ENCODE assay signal across 36 cellular contexts in the genomic region with DNA sequence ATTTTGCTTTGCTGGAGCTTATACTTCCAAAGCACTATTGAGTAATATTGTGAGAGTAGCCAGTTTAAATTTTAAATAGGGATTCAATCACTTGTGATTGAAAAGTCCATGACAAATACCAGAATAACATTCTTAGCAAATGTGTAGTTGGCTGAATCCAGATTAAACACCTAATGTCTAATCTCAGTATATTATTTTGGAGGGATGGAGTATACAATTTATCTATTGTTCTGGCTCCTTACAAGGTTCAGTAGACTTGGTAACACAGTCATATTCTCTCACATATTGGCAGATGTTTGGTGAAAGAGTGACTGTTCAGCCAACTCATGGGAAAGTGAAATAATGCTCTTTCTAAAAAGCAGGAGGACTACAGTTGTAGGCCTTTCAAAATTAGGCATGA. TPM values are rescaled to one million over a fixed set of nuclear protein-coding genes. Genes with fewer than 3 reads are reported as not detected.
"Had no signal": no experiment of that assay in that cellular context is flagged by ENCODE, and none has a peak within 500 bp of the region (broad histone marks: within the 10 kb centered on the region; RNA-seq: fewer than 3 reads in every experiment).

No MANE protein-coding gene starts in this region.

- ATAC-seq: activated CD8-positive, alpha-beta T cell treated with anti-CD3 and anti-CD28 coated beads for 36 hours; activated T-cell treated with anti-CD3 and anti-CD28 coated beads, Interleukin-2, amount 50 U/mL, for 72 hours; activated T-helper 17 cell treated with anti-CD3 and anti-CD28 coated beads, Interleukin-2, amount 50 U/mL, for 72 hours had no signal

- H3K36me3 ChIP-seq: brain microvascular endothelial cell had no signal

- H3K4me2 ChIP-seq: PC-9 had no signal

- DNase-seq: activated B cell treated with CpG ODN at 0.5 μM for 24 hours; activated CD4-positive, alpha-beta T cell treated with anti-CD3 and anti-CD28 coated beads, Interleukin-2, amount 10 ng/mL, durations not matched to agents 24 days and 14 days; activated CD4-positive, alpha-beta T cell treated with anti-CD3 and anti-CD28 coated beads, Interleukin-2, amount 50 U/mL, for 4 hours; activated CD4-positive, CD25-positive, alpha-beta regulatory T cell treated with anti-CD3 and anti-CD28 coated beads, Interleukin-2, amount 50 U/mL, for 72 hours; activated CD8-positive, alpha-beta T cell treated with anti-CD3 and anti-CD28 coated beads for 36 hours; activated effector memory CD4-positive, alpha-beta T cell treated with anti-CD3 and anti-CD28 coated beads, Interleukin-2, amount 50 U/mL, for 16 hours; activated naive CD4-positive, alpha-beta T cell; activated naive CD4-positive, alpha-beta T cell treated with anti-CD3 and anti-CD28 coated beads, Interleukin-2, amount 50 U/mL, for 16 hours; activated naive CD8-positive, alpha-beta T cell treated with anti-CD3 and anti-CD28 coated beads for 36 hours; activated T-cell treated with anti-CD3 and anti-CD28 coated beads, Interleukin-2, amount 50 U/mL, for 1 hour; activated T-cell treated with anti-CD3 and anti-CD28 coated beads, Interleukin-2, amount 50 U/mL, for 72 hours; amniotic stem cell; aorta; brain microvascular endothelial cell; central memory CD4-positive, alpha-beta T cell; NCI-H1092 treated with DMSO at 0.1 percent for 48 hours; NCI-H1417; NCI-H146; NCI-H187; NCI-H2029 treated with DMSO at 0.1 percent for 48 hours; NCI-H2107; NCI-H2171; NCI-H510A; NCI-H526; NCI-H748 treated with DMSO at 0.1 percent for 48 hours; NK-92 treated with Interleukin-12 subunit alpha and Interleukin-12 subunit beta, amount 100 ng/mL, for 24 hours; Right ventricle myocardium superior; SW 1271; T-helper 1 cell; T-helper 9 cell had no signal

- H3K27me3 ChIP-seq: brain microvascular endothelial cell had no signal

- H3K27ac ChIP-seq: brain microvascular endothelial cell, PC-9, VCaP had no signal

- H2AFZ ChIP-seq: PC-9 had no signal

- H3K4me3 ChIP-seq: PC-9 had no signal

RNA-seq across cellular contexts. Expression of a gene that starts 2.2 kb away (rescaled TPM):
- total RNA-seq: activated B cell treated with CpG ODN at 0.5 μM for 24 hours; activated CD4-positive, alpha-beta T cell treated with anti-CD3 and anti-CD28 coated beads, Interleukin-2, amount 10 ng/mL, durations not matched to agents 24 days and 14 days; activated CD8-positive, alpha-beta memory T cell treated with anti-CD3 and anti-CD28 coated beads for 36 hours; activated CD8-positive, alpha-beta T cell treated with anti-CD3 and anti-CD28 coated beads for 36 hours; activated naive CD8-positive, alpha-beta T cell treated with anti-CD3 and anti-CD28 coated beads for 36 hours; activated T-cell treated with anti-CD3 and anti-CD28 coated beads, Interleukin-2, amount 50 U/mL, for 72 hours; aorta; cerebellum; PC-9; Right ventricle myocardium superior had no signal
- polyA plus RNA-seq: aorta had no signal

RNA-seq across cellular contexts. Expression of a gene that starts 7.8 kb away (rescaled TPM):
- total RNA-seq: activated B cell treated with CpG ODN at 0.5 μM for 24 hours; activated CD4-positive, alpha-beta T cell treated with anti-CD3 and anti-CD28 coated beads, Interleukin-2, amount 10 ng/mL, durations not matched to agents 24 days and 14 days; activated CD8-positive, alpha-beta memory T cell treated with anti-CD3 and anti-CD28 coated beads for 36 hours; activated CD8-positive, alpha-beta T cell treated with anti-CD3 and anti-CD28 coated beads for 36 hours; activated naive CD8-positive, alpha-beta T cell treated with anti-CD3 and anti-CD28 coated beads for 36 hours; activated T-cell treated with anti-CD3 and anti-CD28 coated beads, Interleukin-2, amount 50 U/mL, for 72 hours; activated T-helper 17 cell treated with anti-CD3 and anti-CD28 coated beads, Interleukin-2, amount 50 U/mL, for 72 hours; aorta; cerebellum; M059J; Right ventricle myocardium superior had no signal

RNA-seq across cellular contexts. Expression of a gene that starts 18.8 kb away (rescaled TPM):
- total RNA-seq: activated B cell treated with CpG ODN at 0.5 μM for 24 hours; activated CD4-positive, alpha-beta T cell treated with anti-CD3 and anti-CD28 coated beads, Interleukin-2, amount 10 ng/mL, durations not matched to agents 24 days and 14 days; activated CD8-positive, alpha-beta memory T cell treated with anti-CD3 and anti-CD28 coated beads for 36 hours; activated CD8-positive, alpha-beta T cell treated with anti-CD3 and anti-CD28 coated beads for 36 hours; activated naive CD8-positive, alpha-beta T cell treated with anti-CD3 and anti-CD28 coated beads for 36 hours; activated T-cell treated with anti-CD3 and anti-CD28 coated beads, Interleukin-2, amount 50 U/mL, for 72 hours; activated T-helper 17 cell treated with anti-CD3 and anti-CD28 coated beads, Interleukin-2, amount 50 U/mL, for 72 hours; aorta; cerebellum had no signal

RNA-seq across cellular contexts. Expression of a gene that starts 37.6 kb away (rescaled TPM):
- total RNA-seq: activated B cell treated with CpG ODN at 0.5 μM for 24 hours; activated CD4-positive, alpha-beta T cell treated with anti-CD3 and anti-CD28 coated beads, Interleukin-2, amount 10 ng/mL, durations not matched to agents 24 days and 14 days; activated CD8-positive, alpha-beta memory T cell treated with anti-CD3 and anti-CD28 coated beads for 36 hours; activated CD8-positive, alpha-beta T cell treated with anti-CD3 and anti-CD28 coated beads for 36 hours; activated naive CD8-positive, alpha-beta T cell treated with anti-CD3 and anti-CD28 coated beads for 36 hours; activated T-cell treated with anti-CD3 and anti-CD28 coated beads, Interleukin-2, amount 50 U/mL, for 72 hours; aorta; cerebellum; M059J; PC-9; Right ventricle myocardium superior had no signal

RNA-seq across cellular contexts. Expression of a gene that starts 38.8 kb away (rescaled TPM):
- total RNA-seq: activated B cell treated with CpG ODN at 0.5 μM for 24 hours; activated CD4-positive, alpha-beta T cell treated with anti-CD3 and anti-CD28 coated beads, Interleukin-2, amount 10 ng/mL, durations not matched to agents 24 days and 14 days; activated CD8-positive, alpha-beta memory T cell treated with anti-CD3 and anti-CD28 coated beads for 36 hours; activated CD8-positive, alpha-beta T cell treated with anti-CD3 and anti-CD28 coated beads for 36 hours; activated naive CD8-positive, alpha-beta T cell treated with anti-CD3 and anti-CD28 coated beads for 36 hours; activated T-cell treated with anti-CD3 and anti-CD28 coated beads, Interleukin-2, amount 50 U/mL, for 72 hours; activated T-helper 17 cell treated with anti-CD3 and anti-CD28 coated beads, Interleukin-2, amount 50 U/mL, for 72 hours; aorta; cerebellum; M059J; Right ventricle myocardium superior had no signal
- polyA plus RNA-seq: aorta had no signal
